ENCODE assay signal across 12 cellular contexts in genomic region chr6:52672422-52673025, GRCh38. TPM values are rescaled to one million over a fixed set of nuclear protein-coding genes. Genes with fewer than 3 reads are reported as not detected.
DNase-seq lines count a peak whose midpoint lies in the region; ATAC-seq, FAIRE-seq and TF ChIP-seq lines count a peak whose summit lies in the region.
"Had no signal": no experiment of that assay in that cellular context is flagged by ENCODE, and none has a peak within 500 bp of the region (broad histone marks: within the 10 kb centered on the region; RNA-seq: fewer than 3 reads in every experiment).

No MANE protein-coding gene starts in this region.

- FAIRE-seq in HepG2 (lab: Jason Lieb, UNC), result no peak
- no peak for FAIRE-seq in D721Med (lab: Jason Lieb, UNC)

- ATAC-seq in activated CD8-positive, alpha-beta T cell treated with anti-CD3 and anti-CD28 coated beads for 36 hours, result no peak
- ATAC-seq in HepG2, result no peak
- no peak for ATAC-seq in HG03095 (IDR thresholded peaks at IDR 0.05; ENCODE audit: unreplicated experiment)
- ATAC-seq in GM19328 (IDR thresholded peaks at IDR 0.05; ENCODE audit: unreplicated experiment), result no peak
- ATAC-seq in HG02571 (IDR thresholded peaks at IDR 0.05; ENCODE audit: unreplicated experiment), result no peak
- ATAC-seq: activated CD4-positive, alpha-beta T cell treated with anti-CD3 and anti-CD28 coated beads for 36 hours had no signal

- no peak for TF ChIP-seq RAD21 in HepG2 (CRISPR knock-in tag; IDR thresholded peaks at IDR 0.05)

- no peak overlapping the region for H3K27ac ChIP-seq in CD8-positive, alpha-beta memory T cell (ENCODE audit: low read depth, low read length)
- no peak overlapping the region for H3K27ac ChIP-seq in HepG2 (ENCODE audit: extremely low read length, insufficient read depth, low read length)

- peaks cover 6% of the 10 kb centered on the region for H3K79me2 ChIP-seq in HepG2 (ENCODE audit: insufficient read depth, low read length)

- peak overlapping the region; percentile 2; the same call in 1 of the 2 replicates for H3K4me2 ChIP-seq in HepG2 (ENCODE audit: low read depth, low read length)

- no peaks in the 10 kb centered on the region for H4K20me1 ChIP-seq in HepG2 (ENCODE audit: insufficient read depth, low read length)

- CTCF ChIA-PET in CD8-positive, alpha-beta memory T cell (lab: Charles Lee), result interaction anchor here (1.2 to 2.0 kb wide), 3 partner anchors 9 to 253 kb away, joined by 3 to 4 read pairs (median 3); no protein-coding TSS in a partner anchor
- CTCF ChIA-PET in activated CD8-positive, alpha-beta T cell treated with anti-CD3 and anti-CD28 coated beads for 36 hours (lab: Charles Lee), result interaction anchor here (1.0 to 5.3 kb wide), 4 partner anchors 20 to 309 kb away, joined by 3 to 26 read pairs (median 4); no protein-coding TSS in a partner anchor
- CTCF ChIA-PET in HepG2 (lab: Yijun Ruan, JAX; ENCODE audit: low intra/inter-chr PET ratio, low total read pairs), result no interaction called here

- peaks cover 18% of the 10 kb centered on the region for H3K4me1 ChIP-seq in CD8-positive, alpha-beta memory T cell (ENCODE audit: insufficient read depth, low read length)
- peaks cover 37% of the 10 kb centered on the region for H3K4me1 ChIP-seq in HepG2 (ENCODE audit: insufficient read depth, low read length)

- TF ChIP-seq CTCF in HFFc6 (IDR thresholded peaks at IDR 0.05), result no peak
- TF ChIP-seq CTCF in activated CD8-positive, alpha-beta T cell treated with anti-CD3 and anti-CD28 coated beads for 36 hours (IDR thresholded peaks at IDR 0.05), result no peak
- no peak for TF ChIP-seq CTCF in HepG2 (CRISPR knock-in tag; IDR thresholded peaks at IDR 0.05)
- no peak for TF ChIP-seq CTCF in D721Med (IDR thresholded peaks at IDR 0.05; ENCODE audit: insufficient read depth, missing control alignments)

- in situ Hi-C loops in HepG2 (cut with HindIII; ENCODE audit: extremely low pct_ligation_motif_present, low pct_unique_long_range_greater_than_20kb), result loop anchor here (25.0 kb wide), 1 partner anchor 510 kb away; no protein-coding TSS in a partner anchor

- POLR2A ChIA-PET in CD8-positive, alpha-beta memory T cell (lab: Charles Lee), result no interaction called here
- POLR2A ChIA-PET in activated CD8-positive, alpha-beta T cell treated with anti-CD3 and anti-CD28 coated beads for 36 hours (lab: Charles Lee), result no interaction called here
- POLR2A ChIA-PET in HepG2 (lab: Yijun Ruan, JAX), result interaction anchor here (1.0 kb wide), 1 partner anchor 76 kb away, joined by 3 read pairs; no protein-coding TSS in a partner anchor

- no TSS peak for BruUV-seq in HepG2 (replicated peaks; lab: Mats Ljungman, UMichigan)

- H3K36me3 Mint-ChIP-seq in CD8-positive, alpha-beta memory T cell, result peaks cover 7 to 20% (median 9%) of the 10 kb centered on the region in 3 donors
- H3K36me3 Mint-ChIP-seq in HFFc6 (ENCODE audit: low read depth), result peaks cover 22% of the 10 kb centered on the region
- no peaks in the 10 kb centered on the region for H3K36me3 Mint-ChIP-seq in activated CD8-positive, alpha-beta T cell treated with anti-CD3 and anti-CD28 coated beads for 36 hours (ENCODE audit: low read depth)

- no peak overlapping the region for H2AFZ ChIP-seq in HepG2 (ENCODE audit: low read length)

- intact Hi-C loops in activated CD8-positive, alpha-beta T cell treated with anti-CD3 and anti-CD28 coated beads for 36 hours (cut with micrococcal nuclease), result no loop called here
- intact Hi-C loops in HepG2 (cut with micrococcal nuclease; ENCODE audit: unreplicated experiment), result no loop called here

- peak overlapping the region; percentile 9 to 95 (median 90) for H3K4me3 Mint-ChIP-seq in CD8-positive, alpha-beta memory T cell
- peak overlapping the region; percentile 94 for H3K4me3 Mint-ChIP-seq in HFFc6
- H3K4me3 Mint-ChIP-seq in activated CD8-positive, alpha-beta T cell treated with anti-CD3 and anti-CD28 coated beads for 36 hours, result peak overlapping the region; percentile 82

- TF ChIP-seq POLR2A in HepG2 (IDR thresholded peaks at IDR 0.05; ENCODE audit: insufficient read depth in 1 of 2, low read depth in 2 of 2, low read length in 2 of 2), result no peak

- H3K36me3 ChIP-seq in CD8-positive, alpha-beta memory T cell (ENCODE audit: insufficient read depth, low read length), result no peaks in the 10 kb centered on the region
- peaks cover 2 to 5% of the 10 kb centered on the region in 2 experiments; a peak in 3 of 5 replicates for H3K36me3 ChIP-seq in HepG2 (replicated peaks in 1 of 2; ENCODE audit: control insufficient read depth in 1 of 2, insufficient read depth in 2 of 2, low read length in 2 of 2)

- no peaks in the 10 kb centered on the region for H3K9me3 Mint-ChIP-seq in CD8-positive, alpha-beta memory T cell
- H3K9me3 Mint-ChIP-seq in HFFc6, result no peaks in the 10 kb centered on the region
- no peaks in the 10 kb centered on the region for H3K9me3 Mint-ChIP-seq in activated CD8-positive, alpha-beta T cell treated with anti-CD3 and anti-CD28 coated beads for 36 hours

- DNase-seq in CD8-positive, alpha-beta memory T cell, result no peak
- peak; percentile 27 for DNase-seq in HFFc6
- no peak for DNase-seq in activated CD8-positive, alpha-beta T cell treated with anti-CD3 and anti-CD28 coated beads for 36 hours
- DNase-seq in HepG2 (ENCODE audit: low spot score), result no peak
- no peak for DNase-seq in D721Med (ENCODE audit: insufficient read length, low spot score)
- DNase-seq: activated CD4-positive, alpha-beta T cell treated with anti-CD3 and anti-CD28 coated beads for 36 hours; esophagus squamous epithelium; NCI-H2029 treated with DMSO at 0.1 percent for 48 hours; RPMI8226 had no signal

- H3K27me3 ChIP-seq in CD8-positive, alpha-beta memory T cell (ENCODE audit: insufficient read depth, low read length, poor library complexity, severe bottlenecking), result no peaks in the 10 kb centered on the region
- H3K27me3 ChIP-seq in HepG2 (ENCODE audit: control insufficient read depth in 1 of 2, insufficient read depth in 2 of 2, low read length in 2 of 2), result no peaks in the 10 kb centered on the region; a peak in 1 of 5 replicates
- H3K27me3 ChIP-seq: esophagus squamous epithelium had no signal

- H3K4me3 ChIP-seq in CD8-positive, alpha-beta memory T cell (ENCODE audit: low read length), result no peak overlapping the region
- H3K4me3 ChIP-seq in HepG2 (replicated peaks in 1 of 3; ENCODE audit: insufficient read depth in 1 of 3, low read depth in 2 of 3, low read length in 3 of 3), result no peak overlapping the region

- TF ChIP-seq EP300 in HepG2 (IDR thresholded peaks at IDR 0.05; ENCODE audit: low read depth in 2 of 2, low read length in 2 of 2), result no peak
- no peak for TF ChIP-seq EP300 in HepG2 (CRISPR knock-in tag; IDR thresholded peaks at IDR 0.05; ENCODE audit: borderline replicate concordance)

- H3K27me3 Mint-ChIP-seq in CD8-positive, alpha-beta memory T cell, result peaks cover 0 to 1% of the 10 kb centered on the region in 2 donors
- no peaks in the 10 kb centered on the region; the same call in 1 of the 2 replicates for H3K27me3 Mint-ChIP-seq in HFFc6 (ENCODE audit: insufficient read depth)
- no peaks in the 10 kb centered on the region for H3K27me3 Mint-ChIP-seq in activated CD8-positive, alpha-beta T cell treated with anti-CD3 and anti-CD28 coated beads for 36 hours
- H3K27me3 Mint-ChIP-seq: activated CD4-positive, alpha-beta T cell treated with anti-CD3 and anti-CD28 coated beads for 36 hours had no signal

- H3K27ac Mint-ChIP-seq in CD8-positive, alpha-beta memory T cell, result peak overlapping the region in 3 of 8 donors; percentile 11 to 84 (median 41)
- H3K27ac Mint-ChIP-seq in HFFc6, result no peak overlapping the region
- H3K27ac Mint-ChIP-seq in activated CD8-positive, alpha-beta T cell treated with anti-CD3 and anti-CD28 coated beads for 36 hours, result no peak overlapping the region

- 92% methylated on average over 9 of the region's 9 CpGs for WGBS in HepG2 (ENCODE audit: low lambda C conversion rate)

- peaks cover 24 to 37% (median 33%) of the 10 kb centered on the region in 3 donors for H3K4me1 Mint-ChIP-seq in CD8-positive, alpha-beta memory T cell
- H3K4me1 Mint-ChIP-seq in HFFc6 (ENCODE audit: low read depth), result peaks cover 48% of the 10 kb centered on the region
- peaks cover 31% of the 10 kb centered on the region for H3K4me1 Mint-ChIP-seq in activated CD8-positive, alpha-beta T cell treated with anti-CD3 and anti-CD28 coated beads for 36 hours (ENCODE audit: low read depth)

- H3K9ac ChIP-seq in HepG2 (ENCODE audit: insufficient read depth, low read depth, low read length), result no peak overlapping the region

- H3K9me3 ChIP-seq in CD8-positive, alpha-beta memory T cell (ENCODE audit: low read length), result no peaks in the 10 kb centered on the region
- no peaks in the 10 kb centered on the region for H3K9me3 ChIP-seq in HepG2 (ENCODE audit: low read length)
- H3K9me3 ChIP-seq: esophagus squamous epithelium had no signal

TF ChIP-seq in HepG2, 621 proteins besides CTCF, POLR2A, EP300 and RAD21 (continues in another document):
- TF ChIP-seq SKI (IDR thresholded peaks at IDR 0.05; ENCODE audit: partially characterized antibody), result no peak

RNA-seq across cellular contexts. Expression of gene TMEM14A, which starts 1.6 kb away (rescaled TPM):
- 10 to 100 TPM; 20.1 to 23.7 TPM for total RNA-seq in CD8-positive, alpha-beta memory T cell
- polyA plus RNA-seq in CD8-positive, alpha-beta memory T cell, result 27.3 TPM
- 10 to 100 TPM; 36.3 to 48.0 (median 45.0) TPM for total RNA-seq in HFFc6 (2021; fragmentation: NEBNext Ultra II Directional; extraction: Animal tissue kit (Norgen Biotek cat#: 25700))
- total RNA-seq in activated CD8-positive, alpha-beta T cell treated with anti-CD3 and anti-CD28 coated beads for 36 hours, result 10 to 100 TPM; 13.4 to 15.1 TPM
- total RNA-seq in HepG2 (2016; rRNA removed; fragmentation: Illumina TruSeq; extraction: Trizol), result 73.7 and 78.0 TPM in 2 replicates
- 23.2 and 27.5 TPM in 2 replicates for total RNA-seq in HepG2 (2016; cell fraction: cytosol; rRNA removed; fragmentation: Illumina TruSeq; extraction: Trizol; ENCODE audit: low read depth)
- total RNA-seq in HepG2 (2016; cell fraction: insoluble cytoplasmic fraction; rRNA removed; fragmentation: Illumina TruSeq; extraction: Trizol), result 70.9 and 77.3 TPM in 2 replicates
- total RNA-seq in HepG2 (2016; cell fraction: membrane; rRNA removed; fragmentation: Illumina TruSeq; extraction: Trizol), result 39.5 and 43.5 TPM in 2 replicates
- total RNA-seq in HepG2 (2016; cell fraction: nucleus; rRNA removed; fragmentation: Illumina TruSeq; extraction: Trizol), result 44.6 and 52.8 TPM in 2 replicates
- polyA plus RNA-seq in HepG2 (2011; rRNA removed), result 18.2 and 24.6 TPM in 2 replicates
- 19.6 and 31.0 TPM in 2 replicates for polyA plus RNA-seq in HepG2 (2011; cell fraction: cytosol; rRNA removed)
- polyA plus RNA-seq in HepG2 (2011; cell fraction: nucleus; rRNA removed), result 7.1 and 9.9 TPM in 2 replicates
- polyA plus RNA-seq in HepG2 (2012), result 18.4 and 26.2 TPM in 2 replicates
- 23.3 and 32.1 TPM in 2 replicates for polyA plus RNA-seq in HepG2 (2016; cell fraction: cytosol; fragmentation: Illumina TruSeq; extraction: Trizol; ENCODE audit: low read depth)
- polyA plus RNA-seq in HepG2 (2016; cell fraction: insoluble cytoplasmic fraction; fragmentation: Illumina TruSeq; extraction: Trizol; ENCODE audit: low read depth), result 85.0 and 85.6 TPM in 2 replicates
- polyA plus RNA-seq in HepG2 (2016; cell fraction: membrane; fragmentation: Illumina TruSeq; extraction: Trizol; ENCODE audit: low read depth), result 39.5 and 42.3 TPM in 2 replicates
- 84.3 and 97.3 TPM in 2 replicates for polyA plus RNA-seq in HepG2 (2016; cell fraction: nucleus; fragmentation: Illumina TruSeq; extraction: Trizol; ENCODE audit: insufficient read depth, low read depth)
- 4.1 and 10.8 TPM in 2 replicates for polyA minus RNA-seq in HepG2 (2011; rRNA and poly(A)+ RNA removed; ENCODE audit: low replicate concordance)
- polyA minus RNA-seq in HepG2 (2011; cell fraction: cytosol; rRNA and poly(A)+ RNA removed), result 4.7 and 5.7 TPM in 2 replicates
- 3.7 and 4.6 TPM in 2 replicates for polyA minus RNA-seq in HepG2 (2011; cell fraction: nucleus; rRNA and poly(A)+ RNA removed)
